13 cellular contexts compared by ENCODE assay signal in the genomic region with DNA sequence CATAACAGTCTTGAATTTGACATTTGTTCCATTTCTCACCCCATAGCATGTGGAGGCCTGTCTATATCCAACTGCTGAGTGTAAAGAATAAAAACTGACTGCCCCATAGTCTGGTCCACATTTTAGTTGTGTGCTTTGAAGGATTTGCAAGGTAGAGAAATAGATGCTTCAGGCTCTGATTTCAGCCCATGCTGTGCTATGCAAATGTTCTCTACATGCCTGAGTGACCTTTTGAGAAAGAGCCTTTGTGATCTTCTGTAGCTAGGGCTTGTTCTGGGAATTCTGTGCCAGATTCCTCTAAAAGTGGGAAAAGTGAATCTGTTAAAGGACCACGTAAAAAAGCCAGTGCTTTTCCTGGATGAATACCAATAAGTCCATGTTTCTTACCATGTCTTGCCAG. TPM values are rescaled to one million over a fixed set of nuclear protein-coding genes. Genes with fewer than 3 reads are reported as not detected.
DNase-seq lines count a peak whose midpoint lies in the region; ATAC-seq and TF ChIP-seq lines count a peak whose summit lies in the region.
"Had no signal": no experiment of that assay in that cellular context is flagged by ENCODE, and none has a peak within 500 bp of the region (broad histone marks: within the 10 kb centered on the region; RNA-seq: fewer than 3 reads in every experiment).

No MANE protein-coding gene starts in this region.

- no peak overlapping the region for H3K9ac ChIP-seq in mammary epithelial cell (ENCODE audit: insufficient read depth, low read length)

- H3K9me3 Mint-ChIP-seq in MCF 10A (ENCODE audit: unreplicated experiment) = no peaks in the 10 kb centered on the region
- no peaks in the 10 kb centered on the region for H3K9me3 Mint-ChIP-seq in WTC11
- H3K9me3 Mint-ChIP-seq: stimulated activated effector memory CD8-positive, alpha-beta T cell treated with anti-CD3 and anti-CD28 coated beads, Interleukin-12 subunit alpha, Interleukin-12 subunit beta, amount 100 ng/mL, for 72 hours had no signal

- peaks cover 26% of the 10 kb centered on the region for H3K36me3 Mint-ChIP-seq in MCF 10A (ENCODE audit: insufficient read depth, unreplicated experiment)
- H3K36me3 Mint-ChIP-seq in WTC11 = peaks cover 21% of the 10 kb centered on the region

- peaks cover 24% of the 10 kb centered on the region for H3K4me1 Mint-ChIP-seq in MCF 10A (ENCODE audit: insufficient read depth, unreplicated experiment)
- peaks cover 58% of the 10 kb centered on the region for H3K4me1 Mint-ChIP-seq in WTC11

- no peak overlapping the region for H3K27ac Mint-ChIP-seq in MCF 10A (ENCODE audit: low read depth, unreplicated experiment)
- H3K27ac Mint-ChIP-seq in WTC11 = peak overlapping the region; percentile 97
- H3K27ac Mint-ChIP-seq: stimulated activated effector memory CD8-positive, alpha-beta T cell treated with anti-CD3 and anti-CD28 coated beads, Interleukin-12 subunit alpha, Interleukin-12 subunit beta, amount 100 ng/mL, for 72 hours had no signal

- H3K4me3 Mint-ChIP-seq in MCF 10A (ENCODE audit: unreplicated experiment) = no peak overlapping the region
- peak overlapping the region; percentile 57 for H3K4me3 Mint-ChIP-seq in WTC11
- H3K4me3 Mint-ChIP-seq: stimulated activated effector memory CD8-positive, alpha-beta T cell treated with anti-CD3 and anti-CD28 coated beads, Interleukin-12 subunit alpha, Interleukin-12 subunit beta, amount 100 ng/mL, for 72 hours had no signal

- ATAC-seq in WTC11 (peak; percentile 86), GM18867 (IDR thresholded peaks at IDR 0.05; ENCODE audit: unreplicated experiment) (no peak), GM19035 (IDR thresholded peaks at IDR 0.05; ENCODE audit: unreplicated experiment) (no peak)
- ATAC-seq: HCT116; stimulated activated effector memory CD8-positive, alpha-beta T cell treated with anti-CD3 and anti-CD28 coated beads, Interleukin-12 subunit alpha, Interleukin-12 subunit beta, amount 100 ng/mL, for 72 hours had no signal

- H4K20me1 ChIP-seq in mammary epithelial cell (ENCODE audit: insufficient read depth, low read length) = no peaks in the 10 kb centered on the region

- H3K27ac ChIP-seq in mammary epithelial cell (ENCODE audit: insufficient read depth, low read depth, low read length) (no peak overlapping the region), thyroid gland (peak overlapping the region; percentile 47 to 62 (median 54))

- 8% methylated on average over 1 of the region's 1 CpG for WGBS in mammary epithelial cell (ENCODE audit: low coverage, missing lambda C conversion rate)
- 0 to 8% methylated on average over 1 of the region's 1 CpG for WGBS in thyroid gland, 2 donors

- peaks cover 16% of the 10 kb centered on the region for H3K4me1 ChIP-seq in mammary epithelial cell (ENCODE audit: insufficient read depth, low read length)
- peaks cover 29 to 46% of the 10 kb centered on the region in 2 donors for H3K4me1 ChIP-seq in thyroid gland

- H3K9me3 ChIP-seq in mammary epithelial cell (replicated peaks; ENCODE audit: insufficient read depth, low read length) (no peaks in the 10 kb centered on the region), thyroid gland (no peaks in the 10 kb centered on the region)

- in situ Hi-C loops in mammary epithelial cell (cut with MboI; ENCODE audit: low sequenced_read_pairs in 2 of 2) = no loop called here

- DNase-seq in mammary epithelial cell (peak; percentile 9), MCF 10A (ENCODE audit: unreplicated experiment) (no peak), WTC11 (ENCODE audit: low spot score) (no peak), iPS-NIHi11 (ENCODE audit: low spot score) (peak; percentile 44), thyroid gland (peak; percentile 17 to 30), RPMI8226 (no peak)
- DNase-seq: left cardiac atrium, NCI-H510A had no signal

- intact Hi-C loops in mammary epithelial cell (cut with micrococcal nuclease) = no loop called here
- intact Hi-C loops in MCF 10A (cut with micrococcal nuclease) = no loop called here
- intact Hi-C loops in thyroid gland (cut with DNase I) = no loop called here

- dilution Hi-C loops in mammary epithelial cell (cut with HindIII; ENCODE audit: low sequenced_read_pairs) = no loop called here

- no peak overlapping the region for H3K4me3 ChIP-seq in mammary epithelial cell (replicated peaks in 1 of 3; ENCODE audit: insufficient read depth in 1 of 3, low read depth in 2 of 3, low read length in 3 of 3)
- no peak overlapping the region for H3K4me3 ChIP-seq in thyroid gland (replicated peaks in 1 of 3)

- POLR2A ChIA-PET in MCF 10A (lab: Yijun Ruan, JAX) = interaction anchor here (0.8 to 7.6 kb wide), 4 partner anchors 26 to 64 kb away, joined by 3 to 54 read pairs (median 4); no protein-coding TSS in a partner anchor
- POLR2A ChIA-PET in WTC11 (lab: Charles Lee) = no interaction called here

- H2AFZ ChIP-seq in mammary epithelial cell (ENCODE audit: low read depth, low read length) = no peak overlapping the region

- H3K79me2 ChIP-seq in mammary epithelial cell (ENCODE audit: insufficient read depth, low read length) = peaks cover 28% of the 10 kb centered on the region

- no peak for TF ChIP-seq CTCF in mammary epithelial cell (conservative IDR thresholded peaks at IDR 0.05 in 1 of 2, IDR thresholded peaks at IDR 0.05 in 1 of 2; ENCODE audit: extremely low read depth in 1 of 2, insufficient read depth in 1 of 2, low read depth in 1 of 2, low read length in 2 of 2)
- TF ChIP-seq CTCF in MCF 10A (IDR thresholded peaks at IDR 0.05; ENCODE audit: unreplicated experiment) = no peak
- TF ChIP-seq CTCF in WTC11 (IDR thresholded peaks at IDR 0.05) = no peak
- no peak for TF ChIP-seq CTCF in thyroid gland (IDR thresholded peaks at IDR 0.05)

- H3K36me3 ChIP-seq in mammary epithelial cell (ENCODE audit: insufficient read depth, low read length) (no peaks in the 10 kb centered on the region), thyroid gland (peaks cover 8% of the 10 kb centered on the region in 2 donors)

- H3K4me2 ChIP-seq in mammary epithelial cell (ENCODE audit: insufficient read depth, low read depth, low read length) = no peak overlapping the region

- CTCF ChIA-PET in mammary epithelial cell (lab: Charles Lee; ENCODE audit: low non-redundant PET) = no interaction called here
- CTCF ChIA-PET in MCF 10A (lab: Yijun Ruan, JAX) = interaction anchor here (0.6 to 1.7 kb wide), 9 partner anchors 27 to 1360 kb away, joined by 3 to 5 read pairs (median 4); no protein-coding TSS in a partner anchor
- CTCF ChIA-PET in WTC11 (lab: Charles Lee) = interaction anchor here (0.8 to 3.4 kb wide), 5 partner anchors 33 to 320 kb away, joined by 3 to 19 read pairs (median 7); a partner anchor contains a TSS

- H3K27me3 ChIP-seq in mammary epithelial cell (ENCODE audit: insufficient read depth, low read length) = no peaks in the 10 kb centered on the region
- H3K27me3 ChIP-seq in thyroid gland = no peaks in the 10 kb centered on the region

- BruUV-seq in mammary epithelial cell (replicated peaks; lab: Mats Ljungman, UMichigan) (no TSS peak), MCF 10A (replicated peaks; lab: Mats Ljungman, UMichigan) (no TSS peak)

- H3K27me3 Mint-ChIP-seq in MCF 10A (ENCODE audit: insufficient read depth, unreplicated experiment) (no peaks in the 10 kb centered on the region), WTC11 (ENCODE audit: low read depth) (no peaks in the 10 kb centered on the region)

- no peak for TF ChIP-seq POLR2A in thyroid gland (IDR thresholded peaks at IDR 0.05)

TF ChIP-seq in WTC11, 78 proteins besides CTCF, POLR2A, EP300 and RAD21:
- TF ChIP-seq CREM (CRISPR knock-in tag; IDR thresholded peaks at IDR 0.05) = no peak
- TF ChIP-seq, protein P1, sequence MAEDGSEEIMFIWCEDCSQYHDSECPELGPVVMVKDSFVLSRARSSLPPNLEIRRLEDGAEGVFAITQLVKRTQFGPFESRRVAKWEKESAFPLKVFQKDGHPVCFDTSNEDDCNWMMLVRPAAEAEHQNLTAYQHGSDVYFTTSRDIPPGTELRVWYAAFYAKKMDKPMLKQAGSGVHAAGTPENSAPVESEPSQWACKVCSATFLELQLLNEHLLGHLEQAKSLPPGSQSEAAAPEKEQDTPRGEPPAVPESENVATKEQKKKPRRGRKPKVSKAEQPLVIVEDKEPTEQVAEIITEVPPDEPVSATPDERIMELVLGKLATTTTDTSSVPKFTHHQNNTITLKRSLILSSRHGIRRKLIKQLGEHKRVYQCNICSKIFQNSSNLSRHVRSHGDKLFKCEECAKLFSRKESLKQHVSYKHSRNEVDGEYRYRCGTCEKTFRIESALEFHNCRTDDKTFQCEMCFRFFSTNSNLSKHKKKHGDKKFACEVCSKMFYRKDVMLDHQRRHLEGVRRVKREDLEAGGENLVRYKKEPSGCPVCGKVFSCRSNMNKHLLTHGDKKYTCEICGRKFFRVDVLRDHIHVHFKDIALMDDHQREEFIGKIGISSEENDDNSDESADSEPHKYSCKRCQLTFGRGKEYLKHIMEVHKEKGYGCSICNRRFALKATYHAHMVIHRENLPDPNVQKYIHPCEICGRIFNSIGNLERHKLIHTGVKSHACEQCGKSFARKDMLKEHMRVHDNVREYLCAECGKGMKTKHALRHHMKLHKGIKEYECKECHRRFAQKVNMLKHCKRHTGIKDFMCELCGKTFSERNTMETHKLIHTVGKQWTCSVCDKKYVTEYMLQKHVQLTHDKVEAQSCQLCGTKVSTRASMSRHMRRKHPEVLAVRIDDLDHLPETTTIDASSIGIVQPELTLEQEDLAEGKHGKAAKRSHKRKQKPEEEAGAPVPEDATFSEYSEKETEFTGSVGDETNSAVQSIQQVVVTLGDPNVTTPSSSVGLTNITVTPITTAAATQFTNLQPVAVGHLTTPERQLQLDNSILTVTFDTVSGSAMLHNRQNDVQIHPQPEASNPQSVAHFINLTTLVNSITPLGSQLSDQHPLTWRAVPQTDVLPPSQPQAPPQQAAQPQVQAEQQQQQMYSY (CRISPR knock-in tag; IDR thresholded peaks at IDR 0.05) = peak; percentile 85
TF ChIP-seq in WTC11: peak in this region for 1.

RNA-seq across cellular contexts. Expression of a gene that starts 5.2 kb away (rescaled TPM):
- 1 to 10 TPM; 2.7 to 5.6 TPM for total RNA-seq in mammary epithelial cell
- 4.5 TPM for polyA plus RNA-seq in mammary epithelial cell
- 6.4 TPM for polyA minus RNA-seq in mammary epithelial cell
- total RNA-seq in MCF 10A (2022) = 9.9 and 10.6 TPM in 2 replicates
- total RNA-seq in WTC11 (2021) = 15.2 to 16.4 TPM (median 15.5 TPM) in 3 replicates
- 10 to 100 TPM; 16.6 to 33.6 (median 21.3) TPM for total RNA-seq in thyroid gland

RNA-seq across cellular contexts. Expression of a gene that starts 39.9 kb away (rescaled TPM):
- total RNA-seq in mammary epithelial cell (1 to 10 TPM in 1 of 2 donors, not detected in 1; 1.0 TPM), MCF 10A (2022) (4.3 and 14.4 TPM in 2 replicates), WTC11 (2021) (1.1 to 1.8 TPM (median 1.1 TPM) in 3 replicates), thyroid gland (10 to 100 TPM; 17.8 to 62.2 (median 37.4) TPM)
- polyA plus RNA-seq in mammary epithelial cell = 0.74 TPM
- 8.9 TPM for polyA minus RNA-seq in mammary epithelial cell
- total RNA-seq: HT-29 had no signal

Comparison
In these comparisons a context has a peak if more than half of its experiments do, and no peak if none do; other contexts are left out.
1. DNase-seq: peak in mammary epithelial cell (single experiment), iPS-NIHi11 (single experiment) and thyroid gland (2 of 2); none in MCF 10A (single experiment), WTC11 (single experiment) and RPMI8226 (single experiment).